Comparison of ENCODE assay signal across 8 cellular contexts in genomic region chr6:170584954-170585498, GRCh38. TPM values are rescaled to one million over a fixed set of nuclear protein-coding genes. Genes with fewer than 3 reads are reported as not detected.
DNase-seq lines count a peak whose midpoint lies in the region; ATAC-seq and TF ChIP-seq lines count a peak whose summit lies in the region.

No MANE protein-coding gene starts in this region.

- H3K4me2 ChIP-seq in OCI-LY1 (ENCODE audit: low read length) = peak overlapping the region; percentile 93

- H2AFZ ChIP-seq in OCI-LY1 (ENCODE audit: low read length) = peak overlapping the region; percentile 38; the same call in 1 of the 2 replicates

- H3K4me3 ChIP-seq in HEK293 (ENCODE audit: low read depth, low read length) (peak overlapping the region; percentile 99), OCI-LY1 (ENCODE audit: low read depth, low read length, poor library complexity, severe bottlenecking) (peak overlapping the region; percentile 93), neutrophil (ENCODE audit: low read depth in 1 of 2, low read length in 1 of 2) (peak overlapping the region; percentile 82 to 89)

- no peaks in the 10 kb centered on the region for H4K20me1 ChIP-seq in OCI-LY1 (ENCODE audit: insufficient read depth, low read length)

- peaks cover 5 to 34% of the 10 kb centered on the region in 2 experiments; a peak in 1 of 3 replicates for H3K36me3 ChIP-seq in HEK293 (ENCODE audit: control insufficient read depth in 2 of 2, insufficient read depth in 1 of 2, low read length in 2 of 2)
- H3K36me3 ChIP-seq in OCI-LY1 (ENCODE audit: insufficient read depth, low read length) = peaks cover 32% of the 10 kb centered on the region
- peaks cover 29% of the 10 kb centered on the region for H3K36me3 ChIP-seq in neutrophil

- peak overlapping the region; percentile 89 for H3K9ac ChIP-seq in OCI-LY1 (ENCODE audit: low read length)

- no peaks in the 10 kb centered on the region for H3K27me3 ChIP-seq in OCI-LY1 (ENCODE audit: insufficient read depth, low read length)
- peaks cover 9% of the 10 kb centered on the region for H3K27me3 ChIP-seq in neutrophil

- POLR2A ChIA-PET in HEK293 (lab: Yijun Ruan, JAX) = interaction anchor here (1.0 to 1.7 kb wide), 5 partner anchors 8 to 782 kb away, joined by 3 to 16 read pairs (median 7); partner anchors contain the start of genes PSMB1 and TBP

- no peaks in the 10 kb centered on the region for H3K9me3 ChIP-seq in HEK293 (ENCODE audit: control insufficient read depth, insufficient read depth, low read depth, low read length)
- H3K9me3 ChIP-seq in OCI-LY1 (ENCODE audit: low read length) = no peaks in the 10 kb centered on the region
- H3K9me3 ChIP-seq in neutrophil = no peaks in the 10 kb centered on the region

- CTCF ChIA-PET in HEK293 (lab: Yijun Ruan, JAX) = interaction anchor here (1.1 kb wide), 1 partner anchor 11 kb away, joined by 3 read pairs; no protein-coding TSS in a partner anchor

- no peak overlapping the region; the same call in 1 of the 2 replicates for H3K27ac ChIP-seq in HEK293 (ENCODE audit: extremely low read depth, low read depth, low read length)
- H3K27ac ChIP-seq in OCI-LY1 (ENCODE audit: low read depth, low read length, poor library complexity, severe bottlenecking) = peak overlapping the region; percentile 54
- H3K27ac ChIP-seq in epithelial cell of prostate = peak overlapping the region; percentile 72
- H3K27ac ChIP-seq in neutrophil = peak overlapping the region; percentile 90

- no peaks in the 10 kb centered on the region for H3F3A ChIP-seq in OCI-LY1 (ENCODE audit: insufficient read depth, low read length)

- peak; percentile 27 for ATAC-seq in GM18508 (IDR thresholded peaks at IDR 0.05; ENCODE audit: insufficient read depth, unreplicated experiment)

- DNase-seq in epithelial cell of prostate (ENCODE audit: low read depth, low spot score) (peak; percentile 8), H4 (ENCODE audit: low spot score) (no peak), Kasumi-1 (lab: John Stamatoyannopoulos, UW) (no peak), superior temporal gyrus (ENCODE audit: extremely low spot score) (no peak)

- H3K4me1 ChIP-seq in HEK293 (ENCODE audit: control insufficient read depth, insufficient read depth, low read length) = no peaks in the 10 kb centered on the region
- peaks cover 20% of the 10 kb centered on the region for H3K4me1 ChIP-seq in OCI-LY1 (ENCODE audit: insufficient read depth, low read length, severe bottlenecking)
- peaks cover 18 to 19% of the 10 kb centered on the region in 2 experiments for H3K4me1 ChIP-seq in neutrophil (ENCODE audit: control insufficient read depth in 1 of 2, insufficient read depth in 1 of 2, low read depth in 1 of 2, low read length in 1 of 2)

- no peaks in the 10 kb centered on the region for H3K9me2 ChIP-seq in OCI-LY1 (ENCODE audit: low read depth, low read length)

- H3K79me2 ChIP-seq in OCI-LY1 (ENCODE audit: insufficient read depth, low read length) = peaks cover 9% of the 10 kb centered on the region

- no peak for TF ChIP-seq CTCF in HEK293 (tag by site-specific recombination; IDR thresholded peaks at IDR 0.05)
- TF ChIP-seq CTCF in OCI-LY1 (IDR thresholded peaks at IDR 0.05; ENCODE audit: low read length) = no peak
- TF ChIP-seq CTCF in neutrophil (IDR thresholded peaks at IDR 0.05) = no peak

TF ChIP-seq in HEK293, 187 proteins besides CTCF, POLR2A, EP300 and RAD21:
- TF ChIP-seq, protein P1, sequence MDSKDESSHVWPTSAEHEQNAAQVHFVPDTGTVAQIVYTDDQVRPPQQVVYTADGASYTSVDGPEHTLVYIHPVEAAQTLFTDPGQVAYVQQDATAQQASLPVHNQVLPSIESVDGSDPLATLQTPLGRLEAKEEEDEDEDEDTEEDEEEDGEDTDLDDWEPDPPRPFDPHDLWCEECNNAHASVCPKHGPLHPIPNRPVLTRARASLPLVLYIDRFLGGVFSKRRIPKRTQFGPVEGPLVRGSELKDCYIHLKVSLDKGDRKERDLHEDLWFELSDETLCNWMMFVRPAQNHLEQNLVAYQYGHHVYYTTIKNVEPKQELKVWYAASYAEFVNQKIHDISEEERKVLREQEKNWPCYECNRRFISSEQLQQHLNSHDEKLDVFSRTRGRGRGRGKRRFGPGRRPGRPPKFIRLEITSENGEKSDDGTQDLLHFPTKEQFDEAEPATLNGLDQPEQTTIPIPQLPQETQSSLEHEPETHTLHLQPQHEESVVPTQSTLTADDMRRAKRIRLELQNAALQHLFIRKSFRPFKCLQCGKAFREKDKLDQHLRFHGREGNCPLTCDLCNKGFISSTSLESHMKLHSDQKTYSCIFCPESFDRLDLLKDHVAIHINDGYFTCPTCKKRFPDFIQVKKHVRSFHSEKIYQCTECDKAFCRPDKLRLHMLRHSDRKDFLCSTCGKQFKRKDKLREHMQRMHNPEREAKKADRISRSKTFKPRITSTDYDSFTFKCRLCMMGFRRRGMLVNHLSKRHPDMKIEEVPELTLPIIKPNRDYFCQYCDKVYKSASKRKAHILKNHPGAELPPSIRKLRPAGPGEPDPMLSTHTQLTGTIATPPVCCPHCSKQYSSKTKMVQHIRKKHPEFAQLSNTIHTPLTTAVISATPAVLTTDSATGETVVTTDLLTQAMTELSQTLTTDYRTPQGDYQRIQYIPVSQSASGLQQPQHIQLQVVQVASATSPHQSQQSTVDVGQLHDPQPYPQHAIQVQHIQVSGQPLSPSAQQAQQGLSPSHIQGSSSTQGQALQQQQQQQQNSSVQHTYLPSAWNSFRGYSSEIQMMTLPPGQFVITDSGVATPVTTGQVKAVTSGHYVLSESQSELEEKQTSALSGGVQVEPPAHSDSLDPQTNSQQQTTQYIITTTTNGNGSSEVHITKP (tag by site-specific recombination; IDR thresholded peaks at IDR 0.05) = no peak
- TF ChIP-seq ZNF184 (tag by site-specific recombination; IDR thresholded peaks at IDR 0.05) (no peak), ZNF335 (tag by site-specific recombination; conservative IDR thresholded peaks at IDR 0.05) (peak; percentile 68), ZNF530 (tag by site-specific recombination; IDR thresholded peaks at IDR 0.05; ENCODE audit: low read depth) (no peak), ZNF629 (tag by site-specific recombination; IDR thresholded peaks at IDR 0.05) (0 out of 2 replicates have a peak, but pooled peaks have one; percentile 7)

RNA-seq across cellular contexts. Expression of gene PDCD2, which starts 0.6 kb away (rescaled TPM):
- total RNA-seq in H4 (2014; rRNA removed; shearing (Covaris generic)) = 56.3 and 68.0 TPM in 2 replicates

RNA-seq across cellular contexts. Expression of gene TBP, which starts 30.9 kb away (rescaled TPM):
- 11.4 and 13.1 TPM in 2 replicates for total RNA-seq in H4 (2014; rRNA removed; shearing (Covaris generic))

RNA-seq across cellular contexts. Expression of gene PSMB1, which starts 31.9 kb away (rescaled TPM):
- total RNA-seq in H4 (2014; rRNA removed; shearing (Covaris generic)) = 521 and 544 TPM in 2 replicates
